In genomic region chr9:127711226-127711701, GRCh38 we compare ENCODE assay signal across 1 cellular context.
TF ChIP-seq lines count a peak whose summit lies in the region.

No MANE protein-coding gene starts in this region.

TF ChIP-seq in GM23338, 12 proteins besides CTCF, POLR2A, EP300 and RAD21 (continued from another document):
- TF ChIP-seq, protein P1, sequence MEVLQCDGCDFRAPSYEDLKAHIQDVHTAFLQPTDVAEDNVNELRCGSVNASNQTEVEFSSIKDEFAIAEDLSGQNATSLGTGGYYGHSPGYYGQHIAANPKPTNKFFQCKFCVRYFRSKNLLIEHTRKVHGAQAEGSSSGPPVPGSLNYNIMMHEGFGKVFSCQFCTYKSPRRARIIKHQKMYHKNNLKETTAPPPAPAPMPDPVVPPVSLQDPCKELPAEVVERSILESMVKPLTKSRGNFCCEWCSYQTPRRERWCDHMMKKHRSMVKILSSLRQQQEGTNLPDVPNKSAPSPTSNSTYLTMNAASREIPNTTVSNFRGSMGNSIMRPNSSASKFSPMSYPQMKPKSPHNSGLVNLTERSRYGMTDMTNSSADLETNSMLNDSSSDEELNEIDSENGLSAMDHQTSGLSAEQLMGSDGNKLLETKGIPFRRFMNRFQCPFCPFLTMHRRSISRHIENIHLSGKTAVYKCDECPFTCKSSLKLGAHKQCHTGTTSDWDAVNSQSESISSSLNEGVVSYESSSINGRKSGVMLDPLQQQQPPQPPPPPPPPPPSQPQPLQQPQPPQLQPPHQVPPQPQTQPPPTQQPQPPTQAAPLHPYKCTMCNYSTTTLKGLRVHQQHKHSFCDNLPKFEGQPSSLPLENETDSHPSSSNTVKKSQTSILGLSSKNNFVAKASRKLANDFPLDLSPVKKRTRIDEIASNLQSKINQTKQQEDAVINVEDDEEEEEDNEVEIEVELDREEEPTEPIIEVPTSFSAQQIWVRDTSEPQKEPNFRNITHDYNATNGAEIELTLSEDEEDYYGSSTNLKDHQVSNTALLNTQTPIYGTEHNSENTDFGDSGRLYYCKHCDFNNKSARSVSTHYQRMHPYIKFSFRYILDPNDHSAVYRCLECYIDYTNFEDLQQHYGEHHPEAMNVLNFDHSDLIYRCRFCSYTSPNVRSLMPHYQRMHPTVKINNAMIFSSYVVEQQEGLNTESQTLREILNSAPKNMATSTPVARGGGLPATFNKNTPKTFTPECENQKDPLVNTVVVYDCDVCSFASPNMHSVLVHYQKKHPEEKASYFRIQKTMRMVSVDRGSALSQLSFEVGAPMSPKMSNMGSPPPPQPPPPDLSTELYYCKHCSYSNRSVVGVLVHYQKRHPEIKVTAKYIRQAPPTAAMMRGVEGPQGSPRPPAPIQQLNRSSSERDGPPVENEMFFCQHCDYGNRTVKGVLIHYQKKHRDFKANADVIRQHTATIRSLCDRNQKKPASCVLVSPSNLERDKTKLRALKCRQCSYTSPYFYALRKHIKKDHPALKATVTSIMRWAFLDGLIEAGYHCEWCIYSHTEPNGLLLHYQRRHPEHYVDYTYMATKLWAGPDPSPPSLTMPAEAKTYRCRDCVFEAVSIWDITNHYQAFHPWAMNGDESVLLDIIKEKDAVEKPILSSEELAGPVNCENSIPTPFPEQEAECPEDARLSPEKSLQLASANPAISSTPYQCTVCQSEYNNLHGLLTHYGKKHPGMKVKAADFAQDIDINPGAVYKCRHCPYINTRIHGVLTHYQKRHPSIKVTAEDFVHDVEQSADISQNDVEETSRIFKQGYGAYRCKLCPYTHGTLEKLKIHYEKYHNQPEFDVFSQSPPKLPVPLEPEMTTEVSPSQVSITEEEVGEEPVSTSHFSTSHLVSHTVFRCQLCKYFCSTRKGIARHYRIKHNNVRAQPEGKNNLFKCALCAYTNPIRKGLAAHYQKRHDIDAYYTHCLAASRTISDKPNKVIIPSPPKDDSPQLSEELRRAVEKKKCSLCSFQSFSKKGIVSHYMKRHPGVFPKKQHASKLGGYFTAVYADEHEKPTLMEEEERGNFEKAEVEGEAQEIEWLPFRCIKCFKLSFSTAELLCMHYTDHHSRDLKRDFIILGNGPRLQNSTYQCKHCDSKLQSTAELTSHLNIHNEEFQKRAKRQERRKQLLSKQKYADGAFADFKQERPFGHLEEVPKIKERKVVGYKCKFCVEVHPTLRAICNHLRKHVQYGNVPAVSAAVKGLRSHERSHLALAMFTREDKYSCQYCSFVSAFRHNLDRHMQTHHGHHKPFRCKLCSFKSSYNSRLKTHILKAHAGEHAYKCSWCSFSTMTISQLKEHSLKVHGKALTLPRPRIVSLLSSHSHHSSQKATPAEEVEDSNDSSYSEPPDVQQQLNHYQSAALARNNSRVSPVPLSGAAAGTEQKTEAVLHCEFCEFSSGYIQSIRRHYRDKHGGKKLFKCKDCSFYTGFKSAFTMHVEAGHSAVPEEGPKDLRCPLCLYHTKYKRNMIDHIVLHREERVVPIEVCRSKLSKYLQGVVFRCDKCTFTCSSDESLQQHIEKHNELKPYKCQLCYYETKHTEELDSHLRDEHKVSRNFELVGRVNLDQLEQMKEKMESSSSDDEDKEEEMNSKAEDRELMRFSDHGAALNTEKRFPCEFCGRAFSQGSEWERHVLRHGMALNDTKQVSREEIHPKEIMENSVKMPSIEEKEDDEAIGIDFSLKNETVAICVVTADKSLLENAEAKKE (CRISPR knock-in tag; IDR thresholded peaks at IDR 0.05) = no peak
- no peak for TF ChIP-seq ETS1 (IDR thresholded peaks at IDR 0.05)
- no peak for TF ChIP-seq EZH2 (IDR thresholded peaks at IDR 0.05; ENCODE audit: low read depth, unreplicated experiment)
- TF ChIP-seq POLR2AphosphoS5 (IDR thresholded peaks at IDR 0.05; ENCODE audit: low read depth) = no peak
- no peak for TF ChIP-seq EZH2phosphoT487 (IDR thresholded peaks at IDR 0.05; ENCODE audit: unreplicated experiment)
- TF ChIP-seq JUNB (IDR thresholded peaks at IDR 0.05; ENCODE audit: unreplicated experiment) = no peak
- no peak for TF ChIP-seq ZNF331 (CRISPR knock-in tag; IDR thresholded peaks at IDR 0.05; ENCODE audit: low read depth)
